Comparison of ENCODE assay signal across 21 cellular contexts in the genomic region with DNA sequence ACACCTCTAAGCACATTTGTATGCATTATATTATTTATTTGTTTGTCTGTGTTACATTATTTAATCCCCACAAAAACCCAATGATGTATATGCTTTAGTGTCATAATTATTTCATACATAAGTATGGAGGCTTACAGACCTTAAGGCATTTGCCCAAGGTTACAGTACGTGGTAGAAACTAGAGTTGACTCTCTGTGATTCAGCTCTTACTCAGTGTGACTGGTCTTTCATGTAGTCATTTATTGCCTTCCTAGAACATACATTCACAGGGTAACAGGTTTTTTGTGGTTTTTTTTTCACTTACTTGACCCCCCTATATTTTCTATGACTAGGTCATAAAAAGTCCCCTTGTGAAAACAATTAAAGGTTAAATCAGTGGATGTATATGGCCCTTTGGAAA.
A peak's percentile ranks its signal among the peaks of the same experiment; 100 is the strongest.
DNase-seq lines count a peak whose midpoint lies in the region; ATAC-seq and TF ChIP-seq lines count a peak whose summit lies in the region.
"Had no signal": no experiment of that assay in that cellular context is flagged by ENCODE, and none has a peak within 500 bp of the region (broad histone marks: within the 10 kb centered on the region; RNA-seq: fewer than 3 reads in every experiment).

No MANE protein-coding gene starts in this region.

- peaks cover 4 to 8% of the 10 kb centered on the region in 2 experiments; a peak in 3 of 4 replicates for H3K9me3 ChIP-seq in HCT116 (ENCODE audit: control insufficient read depth in 1 of 2, insufficient read depth in 1 of 2, low read depth in 1 of 2, low read length in 2 of 2)
- peaks cover 5% of the 10 kb centered on the region for H3K9me3 ChIP-seq in CD8-positive, alpha-beta T cell (ENCODE audit: low read length)

- H3K79me2 ChIP-seq in HCT116 (ENCODE audit: insufficient read depth, low read length), result no peaks in the 10 kb centered on the region

- H3K27ac ChIP-seq in HCT116 (ENCODE audit: low read depth, low read length), result no peak overlapping the region
- no peak overlapping the region for H3K27ac ChIP-seq in RWPE1
- peak overlapping the region; percentile 45 for H3K27ac ChIP-seq in foreskin keratinocyte
- H3K27ac ChIP-seq in CD8-positive, alpha-beta T cell (ENCODE audit: low read depth, low read length), result no peak overlapping the region
- H3K27ac ChIP-seq: BLaER1 had no signal

- H2AFZ ChIP-seq in HCT116 (ENCODE audit: low read depth, low read length, poor library complexity, severe bottlenecking), result no peak overlapping the region
- H2AFZ ChIP-seq: GM23338 had no signal

- H3K9me3 Mint-ChIP-seq in activated T-cell treated with anti-CD3 and anti-CD28 coated beads, Interleukin-2, amount 50 U/mL, for 72 hours, result peaks cover 18 to 19% of the 10 kb centered on the region in 2 donors
- H3K9me3 Mint-ChIP-seq in CD8-positive, alpha-beta T cell, result peaks cover 21% of the 10 kb centered on the region

- no TSS peak for BruUV-seq in HCT116 (replicated peaks; lab: Mats Ljungman, UMichigan)

- DNase-seq in activated T-cell treated with anti-CD3 and anti-CD28 coated beads, Interleukin-2, amount 50 U/mL, for 72 hours, result no peak
- no peak for DNase-seq in activated T-cell treated with anti-CD3 and anti-CD28 coated beads, Interleukin-2, amount 50 U/mL, for 1 hour
- DNase-seq in HCT116 (ENCODE audit: low read depth, low spot score) (no peak), RWPE1 (ENCODE audit: low spot score) (peak; percentile 36), foreskin keratinocyte (peak; percentile 79 to 93), NCI-H1436 treated with DMSO at 0.1 percent for 48 hours (lab: John Stamatoyannopoulos, UW) (no peak), amniotic stem cell (lab: John Stamatoyannopoulos, UW) (no peak)
- DNase-seq in CD8-positive, alpha-beta T cell, result no peak
- DNase-seq: CD8-positive, alpha-beta memory T cell; DMS79; GF-D8; Kasumi-1; NCI-H1417; NCI-H2029; NCI-H2171; NCI-H446 treated with DMSO at 0.1 percent for 48 hours; NCI-H748 treated with DMSO at 0.1 percent for 48 hours; OCI-M1 had no signal

- H3K36me3 Mint-ChIP-seq in activated T-cell treated with anti-CD3 and anti-CD28 coated beads, Interleukin-2, amount 50 U/mL, for 72 hours (ENCODE audit: insufficient read depth in 2 of 2), result peaks cover 2 to 8% of the 10 kb centered on the region in 2 donors
- no peaks in the 10 kb centered on the region for H3K36me3 Mint-ChIP-seq in CD8-positive, alpha-beta T cell
- H3K36me3 Mint-ChIP-seq: CD8-positive, alpha-beta memory T cell; IgD-negative memory B cell had no signal

- RAD21 ChIA-PET in HCT116 (lab: Charles Lee; ENCODE audit: low non-redundant PET in 1 of 2, low total read pairs in 2 of 2, uncharacterized antibody in 2 of 2, unreplicated experiment in 2 of 2), result no interaction called here

- no peaks in the 10 kb centered on the region for H3K4me1 ChIP-seq in HCT116 (ENCODE audit: control insufficient read depth in 1 of 2, insufficient read depth in 2 of 2, low read length in 2 of 2)
- H3K4me1 ChIP-seq in foreskin keratinocyte, result peaks cover 4% of the 10 kb centered on the region
- no peaks in the 10 kb centered on the region for H3K4me1 ChIP-seq in CD8-positive, alpha-beta T cell (ENCODE audit: insufficient read depth, low read length)
- H3K4me1 ChIP-seq: BLaER1 had no signal

- no peaks in the 10 kb centered on the region for H3K27me3 Mint-ChIP-seq in activated T-cell treated with anti-CD3 and anti-CD28 coated beads, Interleukin-2, amount 50 U/mL, for 72 hours (ENCODE audit: low read depth)
- no peaks in the 10 kb centered on the region for H3K27me3 Mint-ChIP-seq in CD8-positive, alpha-beta T cell (ENCODE audit: low read depth)
- H3K27me3 Mint-ChIP-seq: CD8-positive, alpha-beta memory T cell; IgD-negative memory B cell had no signal

- H3K4me3 Mint-ChIP-seq in activated T-cell treated with anti-CD3 and anti-CD28 coated beads, Interleukin-2, amount 50 U/mL, for 72 hours, result no peak overlapping the region
- no peak overlapping the region for H3K4me3 Mint-ChIP-seq in CD8-positive, alpha-beta T cell
- H3K4me3 Mint-ChIP-seq: CD8-positive, alpha-beta memory T cell; GM23338; IgD-negative memory B cell had no signal

- TF ChIP-seq RAD21 in HCT116 (IDR thresholded peaks at IDR 0.05; ENCODE audit: low read depth), result no peak

- intact Hi-C loops in HCT116 (cut with micrococcal nuclease), result no loop called here
- intact Hi-C loops in CD8-positive, alpha-beta T cell (cut with DNase I, micrococcal nuclease), result no loop called here

- TF ChIP-seq POLR2A in HCT116 (IDR thresholded peaks at IDR 0.05; ENCODE audit: borderline replicate concordance, extremely low read depth, insufficient read depth, insufficient read length), result no peak

- H3K4me3 ChIP-seq in HCT116 (replicated peaks in 1 of 2; ENCODE audit: low read depth in 1 of 2, low read length in 2 of 2), result no peak overlapping the region
- no peak overlapping the region for H3K4me3 ChIP-seq in CD8-positive, alpha-beta T cell (ENCODE audit: low read depth, low read length)
- H3K4me3 ChIP-seq: BLaER1, GM23338 had no signal

- H4K20me1 ChIP-seq in HCT116 (ENCODE audit: insufficient read depth), result no peaks in the 10 kb centered on the region
- H4K20me1 ChIP-seq: BLaER1 had no signal

- no peak for TF ChIP-seq CTCF in HCT116 (IDR thresholded peaks at IDR 0.05 in 2 of 3, conservative IDR thresholded peaks at IDR 0.05 in 1 of 3; ENCODE audit: borderline replicate concordance in 1 of 3, insufficient read depth in 1 of 3, low read depth in 2 of 3, low read length in 2 of 3)
- TF ChIP-seq CTCF in RWPE1 (conservative IDR thresholded peaks at IDR 0.05; ENCODE audit: low read depth), result no peak
- TF ChIP-seq CTCF in foreskin keratinocyte (conservative IDR thresholded peaks at IDR 0.05), result no peak
- no peak for TF ChIP-seq CTCF in CD8-positive, alpha-beta T cell (IDR thresholded peaks at IDR 0.05)

- ATAC-seq in activated T-cell treated with anti-CD3 and anti-CD28 coated beads, Interleukin-2, amount 50 U/mL, for 72 hours (replicated peaks in 1 of 2), result peak; percentile 52 to 71
- ATAC-seq in HCT116, result no peak
- peak; percentile 96 for ATAC-seq in foreskin keratinocyte
- ATAC-seq in CD8-positive, alpha-beta T cell, result no peak
- ATAC-seq: GM23338 had no signal

- CTCF ChIA-PET in HCT116 (lab: Charles Lee) (no interaction called here), RWPE1 (lab: Yijun Ruan, JAX) (no interaction called here)
- CTCF ChIA-PET in CD8-positive, alpha-beta T cell (lab: Charles Lee), result no interaction called here

- H3K4me1 Mint-ChIP-seq in activated T-cell treated with anti-CD3 and anti-CD28 coated beads, Interleukin-2, amount 50 U/mL, for 72 hours (ENCODE audit: low read depth), result no peaks in the 10 kb centered on the region
- H3K4me1 Mint-ChIP-seq in CD8-positive, alpha-beta T cell (ENCODE audit: low read depth), result no peaks in the 10 kb centered on the region
- H3K4me1 Mint-ChIP-seq: CD8-positive, alpha-beta memory T cell; IgD-negative memory B cell had no signal

- H3K9me2 ChIP-seq in HCT116 (ENCODE audit: insufficient read depth), result no peaks in the 10 kb centered on the region

- no peaks in the 10 kb centered on the region for H3K27me3 ChIP-seq in HCT116 (ENCODE audit: insufficient read depth, low read length)
- H3K27me3 ChIP-seq in foreskin keratinocyte, result no peaks in the 10 kb centered on the region
- no peaks in the 10 kb centered on the region for H3K27me3 ChIP-seq in CD8-positive, alpha-beta T cell (ENCODE audit: insufficient read depth, low read length)
- H3K27me3 ChIP-seq: BLaER1 had no signal

- POLR2A ChIA-PET in HCT116 (lab: Charles Lee) (no interaction called here), RWPE1 (lab: Yijun Ruan, JAX; ENCODE audit: low non-redundant PET) (no interaction called here)
- POLR2A ChIA-PET in CD8-positive, alpha-beta T cell (lab: Charles Lee), result no interaction called here

- no peak overlapping the region for H3K9ac ChIP-seq in HCT116 (ENCODE audit: low read length)
- H3K9ac ChIP-seq: BLaER1 had no signal

- H3K27ac Mint-ChIP-seq in activated T-cell treated with anti-CD3 and anti-CD28 coated beads, Interleukin-2, amount 50 U/mL, for 72 hours, result no peak overlapping the region
- no peak overlapping the region for H3K27ac Mint-ChIP-seq in CD8-positive, alpha-beta T cell
- H3K27ac Mint-ChIP-seq: CD8-positive, alpha-beta memory T cell; GM23338; IgD-negative memory B cell had no signal

- H3K36me3 ChIP-seq in HCT116 (ENCODE audit: control insufficient read depth in 1 of 2, insufficient read depth in 2 of 2, low read length in 2 of 2), result no peaks in the 10 kb centered on the region
- no peaks in the 10 kb centered on the region for H3K36me3 ChIP-seq in CD8-positive, alpha-beta T cell (ENCODE audit: insufficient read depth, low read length)
- H3K36me3 ChIP-seq: BLaER1 had no signal

- H3K4me2 ChIP-seq in HCT116 (ENCODE audit: low read length), result no peak overlapping the region
- H3K4me2 ChIP-seq: BLaER1, GM23338 had no signal

TF ChIP-seq in HCT116, 20 proteins besides CTCF, POLR2A, EP300 and RAD21:
- TF ChIP-seq ZNF274 (IDR thresholded peaks at IDR 0.05; ENCODE audit: low read depth, low read length) (no peak), FOSL1 (IDR thresholded peaks at IDR 0.05; ENCODE audit: low read depth) (peak; percentile 36; the same call in 1 of the 2 replicates)
- TF ChIP-seq, protein P1, sequence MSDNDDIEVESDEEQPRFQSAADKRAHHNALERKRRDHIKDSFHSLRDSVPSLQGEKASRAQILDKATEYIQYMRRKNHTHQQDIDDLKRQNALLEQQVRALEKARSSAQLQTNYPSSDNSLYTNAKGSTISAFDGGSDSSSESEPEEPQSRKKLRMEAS (IDR thresholded peaks at IDR 0.05), result no peak
TF ChIP-seq in HCT116: peak in this region for 1.

Comparison
In these comparisons a context has a peak if more than half of its experiments do, and no peak if none do; other contexts are left out.
1. ATAC-seq: peak in activated T-cell treated with anti-CD3 and anti-CD28 coated beads, Interleukin-2, amount 50 U/mL, for 72 hours (2 of 2) and foreskin keratinocyte (single experiment); none in HCT116 (single experiment) and CD8-positive, alpha-beta T cell (single experiment).
2. DNase-seq: peak in RWPE1 (single experiment) and foreskin keratinocyte (2 of 2); none in activated T-cell treated with anti-CD3 and anti-CD28 coated beads, Interleukin-2, amount 50 U/mL, for 72 hours (0 of 2), activated T-cell treated with anti-CD3 and anti-CD28 coated beads, Interleukin-2, amount 50 U/mL, for 1 hour (single experiment), HCT116 (single experiment), NCI-H1436 treated with DMSO at 0.1 percent for 48 hours (single experiment), CD8-positive, alpha-beta T cell (0 of 7) and amniotic stem cell (single experiment).